ENCODE assay signal across 19 cellular contexts in the genomic region with DNA sequence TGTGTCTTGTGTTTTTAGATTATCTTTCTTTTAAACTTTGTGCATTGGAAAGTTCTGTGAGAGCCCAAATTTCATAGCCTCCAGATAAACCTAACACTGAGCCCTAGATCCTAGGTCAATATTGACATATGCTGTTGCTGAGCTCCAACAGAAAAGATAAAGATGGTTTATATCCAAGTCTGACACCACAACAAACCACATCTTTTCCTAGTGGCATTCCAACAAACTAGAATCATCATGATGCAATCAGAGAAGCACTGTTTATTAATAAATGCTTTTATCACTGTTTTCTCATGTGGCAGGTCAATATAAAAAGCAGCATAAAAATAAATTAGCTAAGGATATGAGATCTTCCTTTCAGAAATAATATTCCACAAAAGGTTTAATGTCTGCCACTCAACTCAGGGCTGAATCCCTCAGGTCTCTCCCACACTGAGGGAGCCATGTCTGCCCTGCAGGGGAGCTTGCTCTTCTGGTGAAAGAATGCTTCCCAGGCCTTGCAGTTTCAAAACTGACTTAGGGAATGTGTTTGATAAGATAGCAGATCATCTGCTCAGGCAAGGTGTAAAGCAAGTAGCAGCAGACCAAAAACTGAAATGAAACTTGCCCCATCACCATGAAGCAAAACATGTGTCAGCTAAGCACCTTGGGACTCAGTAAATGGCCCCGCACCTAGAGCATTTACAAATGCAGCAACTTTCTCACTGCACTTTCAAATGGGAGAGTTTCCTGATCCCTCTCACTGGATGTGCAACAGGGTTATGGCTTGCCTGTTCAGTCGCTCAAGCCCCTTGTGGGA.
DNase-seq lines count a peak whose midpoint lies in the region; TF ChIP-seq lines count a peak whose summit lies in the region.
"Had no signal": no experiment of that assay in that cellular context is flagged by ENCODE, and none has a peak within 500 bp of the region (broad histone marks: within the 10 kb centered on the region; RNA-seq: fewer than 3 reads in every experiment).

No MANE protein-coding gene starts in this region.

- H3K4me1 Mint-ChIP-seq in osteocyte (ENCODE audit: unreplicated experiment) = peaks cover 9% of the 10 kb centered on the region
- H3K4me1 Mint-ChIP-seq: activated B cell treated with CpG ODN at 0.5 μM for 24 hours; activated naive CD4-positive, alpha-beta T cell treated with anti-CD3 and anti-CD28 coated beads, Interleukin-2, amount 10 ng/mL, durations not matched to agents 7 days and 5 days; CD14-positive monocyte had no signal

- H3K27me3 ChIP-seq in adrenal gland = no peaks in the 10 kb centered on the region
- H3K27me3 ChIP-seq: gastroesophageal sphincter, right atrium auricular region had no signal

- H3K4me3 Mint-ChIP-seq in osteocyte (ENCODE audit: unreplicated experiment) = no peak overlapping the region
- H3K4me3 Mint-ChIP-seq: activated B cell treated with CpG ODN at 0.5 μM for 24 hours; activated naive CD4-positive, alpha-beta T cell treated with anti-CD3 and anti-CD28 coated beads, Interleukin-2, amount 10 ng/mL, durations not matched to agents 7 days and 5 days; CD14-positive monocyte had no signal

- no peak overlapping the region for H3K4me3 ChIP-seq in adrenal gland
- H3K4me3 ChIP-seq: coronary artery, gastroesophageal sphincter, right atrium auricular region had no signal

- no peaks in the 10 kb centered on the region for H3K36me3 ChIP-seq in adrenal gland (replicated peaks in 1 of 2)
- H3K36me3 ChIP-seq: gastroesophageal sphincter, right atrium auricular region had no signal

- H3K9me3 Mint-ChIP-seq in osteocyte (ENCODE audit: unreplicated experiment) = no peaks in the 10 kb centered on the region
- H3K9me3 Mint-ChIP-seq: activated B cell treated with CpG ODN at 0.5 μM for 24 hours; activated naive CD4-positive, alpha-beta T cell treated with anti-CD3 and anti-CD28 coated beads, Interleukin-2, amount 10 ng/mL, durations not matched to agents 7 days and 5 days had no signal

- WGBS in adrenal gland, 4 donors = 93 to 100% (median 93%) methylated on average over 1 to 2 of the region's 2 CpGs; no CpG with 5 or more reads in 1 of the 4 donors

- no peaks in the 10 kb centered on the region for H3K4me1 ChIP-seq in adrenal gland (replicated peaks in 1 of 2)
- H3K4me1 ChIP-seq: gastroesophageal sphincter had no signal

- no peak for TF ChIP-seq CTCF in RWPE1 (conservative IDR thresholded peaks at IDR 0.05; ENCODE audit: low read depth)
- TF ChIP-seq CTCF in osteocyte (IDR thresholded peaks at IDR 0.05) = no peak
- TF ChIP-seq CTCF in adrenal gland (IDR thresholded peaks at IDR 0.05) = no peak

- H3K27ac Mint-ChIP-seq in osteocyte (ENCODE audit: unreplicated experiment) = peak overlapping the region; percentile 21
- H3K27ac Mint-ChIP-seq: activated B cell treated with CpG ODN at 0.5 μM for 24 hours; activated naive CD4-positive, alpha-beta T cell treated with anti-CD3 and anti-CD28 coated beads, Interleukin-2, amount 10 ng/mL, durations not matched to agents 7 days and 5 days; CD14-positive monocyte had no signal

- POLR2A ChIA-PET in RWPE1 (lab: Yijun Ruan, JAX; ENCODE audit: low non-redundant PET) = no interaction called here

- no peaks in the 10 kb centered on the region for H3K9me3 ChIP-seq in adrenal gland (replicated peaks in 1 of 3)
- H3K9me3 ChIP-seq: gastroesophageal sphincter, right atrium auricular region had no signal

- CTCF ChIA-PET in RWPE1 (lab: Yijun Ruan, JAX) = interaction anchor here (0.6 to 1.2 kb wide), 2 partner anchors 28 to 177 kb away, joined by 3 to 4 read pairs; no protein-coding TSS in a partner anchor

- H3K27ac ChIP-seq in RWPE1 = 0 out of 2 replicates have a peak overlapping the region, but pooled peaks have one; percentile 9
- no peak overlapping the region for H3K27ac ChIP-seq in adrenal gland
- H3K27ac ChIP-seq: coronary artery, gastroesophageal sphincter, HL-60 had no signal

- peaks cover 2% of the 10 kb centered on the region for H3K27me3 Mint-ChIP-seq in osteocyte (ENCODE audit: unreplicated experiment)
- H3K27me3 Mint-ChIP-seq: activated B cell treated with CpG ODN at 0.5 μM for 24 hours; activated naive CD4-positive, alpha-beta T cell treated with anti-CD3 and anti-CD28 coated beads, Interleukin-2, amount 10 ng/mL, durations not matched to agents 7 days and 5 days had no signal

- intact Hi-C loops in adrenal gland (cut with DNase I) = no loop called here

- DNase-seq in ELF-1 (ENCODE audit: low read depth, low spot score) (peak; percentile 16), RWPE1 (ENCODE audit: low spot score) (peak; percentile 62), fibroblast of peridontal ligament (ENCODE audit: extremely low read depth) (peak; percentile 23), osteocyte (ENCODE audit: extremely low spot score, unreplicated experiment) (no peak), adrenal gland (no peak), NCI-H1417 (lab: John Stamatoyannopoulos, UW) (no peak), NCI-H82 (lab: John Stamatoyannopoulos, UW) (no peak), erythroblast (lab: John Stamatoyannopoulos, UW) (no peak)
- DNase-seq: activated B cell treated with CpG ODN at 0.5 μM for 24 hours; activated naive CD4-positive, alpha-beta T cell treated with anti-CD3 and anti-CD28 coated beads, Interleukin-2, amount 10 ng/mL, durations not matched to agents 7 days and 5 days; H7; kidney; stimulated activated CD4-positive, alpha-beta T cell treated with anti-CD3 and anti-CD28 coated beads, Interleukin-4, amount 100 ng/mL, for 4 hours; stimulated activated naive CD4-positive, alpha-beta T cell had no signal

- no peak for TF ChIP-seq POLR2A in adrenal gland (IDR thresholded peaks at IDR 0.05)
- no peak for TF ChIP-seq POLR2A in erythroblast (IDR thresholded peaks at IDR 0.05; ENCODE audit: low read length)

- H3K36me3 Mint-ChIP-seq in osteocyte (ENCODE audit: unreplicated experiment) = no peaks in the 10 kb centered on the region
- H3K36me3 Mint-ChIP-seq: activated naive CD4-positive, alpha-beta T cell treated with anti-CD3 and anti-CD28 coated beads, Interleukin-2, amount 10 ng/mL, durations not matched to agents 7 days and 5 days; CD14-positive monocyte had no signal

Comparison
In these comparisons a context has a peak if more than half of its experiments do, and no peak if none do; other contexts are left out.
1. DNase-seq: peak in ELF-1 (single experiment), RWPE1 (single experiment) and fibroblast of peridontal ligament (single experiment); none in osteocyte (single experiment), adrenal gland (0 of 7), NCI-H1417 (0 of 3), NCI-H82 (single experiment) and erythroblast (0 of 2).